ENCODE assay signal across 1 cellular context in the genomic region with DNA sequence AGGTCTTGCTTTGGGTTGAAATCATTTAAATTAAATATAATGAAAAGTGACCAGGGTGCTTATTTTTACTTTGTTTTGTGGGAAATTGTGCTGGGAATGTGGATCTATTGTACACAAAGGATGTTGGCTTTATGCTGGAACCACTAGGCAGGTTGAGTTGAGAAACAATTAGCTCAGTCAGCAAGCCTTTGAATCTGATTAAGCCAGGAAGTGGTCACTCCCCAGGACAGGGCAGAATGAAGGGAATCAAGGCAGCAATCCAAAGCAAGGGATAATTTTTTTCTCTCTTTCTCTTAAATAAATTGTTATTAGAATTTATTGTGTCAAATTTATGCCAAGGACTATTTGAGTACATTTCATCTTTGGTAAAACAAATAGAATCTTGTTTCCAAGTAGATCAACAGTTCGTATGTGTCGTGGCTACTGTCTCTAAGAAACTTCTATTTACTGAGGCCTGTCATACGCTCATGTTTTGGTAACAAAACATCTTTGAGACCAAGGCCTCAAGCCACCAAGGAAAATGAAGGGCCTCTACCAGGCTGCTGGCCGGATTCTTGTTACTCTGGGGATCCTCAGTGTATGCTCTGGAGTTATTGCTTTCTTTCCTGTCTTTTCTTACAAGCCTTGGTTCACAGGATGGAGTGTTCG.
TF ChIP-seq lines count a peak whose summit lies in the region.

TSS of gene TMEM212 (plus strand) at position 486 of the 648 bp plus-strand sequence. CDS start at position 521, 35 bp downstream.

TF ChIP-seq in GM23338, 12 proteins besides CTCF, POLR2A, EP300 and RAD21 (continued from another document):
- TF ChIP-seq ZNF462 (CRISPR knock-in tag; IDR thresholded peaks at IDR 0.05) (no peak), JUNB (IDR thresholded peaks at IDR 0.05; ENCODE audit: unreplicated experiment) (no peak), EZH2 (IDR thresholded peaks at IDR 0.05; ENCODE audit: low read depth, unreplicated experiment) (no peak), ETS1 (IDR thresholded peaks at IDR 0.05) (no peak), ZNF114 (CRISPR knock-in tag; IDR thresholded peaks at IDR 0.05) (no peak), NANOG (IDR thresholded peaks at IDR 0.05; ENCODE audit: borderline replicate concordance) (no peak), CREB1 (CRISPR knock-in tag; IDR thresholded peaks at IDR 0.05; ENCODE audit: low read depth) (no peak), ZNF331 (CRISPR knock-in tag; IDR thresholded peaks at IDR 0.05; ENCODE audit: low read depth) (no peak), STAT1 (IDR thresholded peaks at IDR 0.05; ENCODE audit: unreplicated experiment) (no peak)
- TF ChIP-seq, protein P1, sequence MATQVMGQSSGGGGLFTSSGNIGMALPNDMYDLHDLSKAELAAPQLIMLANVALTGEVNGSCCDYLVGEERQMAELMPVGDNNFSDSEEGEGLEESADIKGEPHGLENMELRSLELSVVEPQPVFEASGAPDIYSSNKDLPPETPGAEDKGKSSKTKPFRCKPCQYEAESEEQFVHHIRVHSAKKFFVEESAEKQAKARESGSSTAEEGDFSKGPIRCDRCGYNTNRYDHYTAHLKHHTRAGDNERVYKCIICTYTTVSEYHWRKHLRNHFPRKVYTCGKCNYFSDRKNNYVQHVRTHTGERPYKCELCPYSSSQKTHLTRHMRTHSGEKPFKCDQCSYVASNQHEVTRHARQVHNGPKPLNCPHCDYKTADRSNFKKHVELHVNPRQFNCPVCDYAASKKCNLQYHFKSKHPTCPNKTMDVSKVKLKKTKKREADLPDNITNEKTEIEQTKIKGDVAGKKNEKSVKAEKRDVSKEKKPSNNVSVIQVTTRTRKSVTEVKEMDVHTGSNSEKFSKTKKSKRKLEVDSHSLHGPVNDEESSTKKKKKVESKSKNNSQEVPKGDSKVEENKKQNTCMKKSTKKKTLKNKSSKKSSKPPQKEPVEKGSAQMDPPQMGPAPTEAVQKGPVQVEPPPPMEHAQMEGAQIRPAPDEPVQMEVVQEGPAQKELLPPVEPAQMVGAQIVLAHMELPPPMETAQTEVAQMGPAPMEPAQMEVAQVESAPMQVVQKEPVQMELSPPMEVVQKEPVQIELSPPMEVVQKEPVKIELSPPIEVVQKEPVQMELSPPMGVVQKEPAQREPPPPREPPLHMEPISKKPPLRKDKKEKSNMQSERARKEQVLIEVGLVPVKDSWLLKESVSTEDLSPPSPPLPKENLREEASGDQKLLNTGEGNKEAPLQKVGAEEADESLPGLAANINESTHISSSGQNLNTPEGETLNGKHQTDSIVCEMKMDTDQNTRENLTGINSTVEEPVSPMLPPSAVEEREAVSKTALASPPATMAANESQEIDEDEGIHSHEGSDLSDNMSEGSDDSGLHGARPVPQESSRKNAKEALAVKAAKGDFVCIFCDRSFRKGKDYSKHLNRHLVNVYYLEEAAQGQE (IDR thresholded peaks at IDR 0.05; ENCODE audit: unreplicated experiment): no peak
